32 cellular contexts compared by ENCODE assay signal in genomic region chr2:48430528-48430927, GRCh38.
"Had no signal": no experiment of that assay in that cellular context is flagged by ENCODE, and none has a peak within 500 bp of the region (broad histone marks: within the 10 kb centered on the region; RNA-seq: fewer than 3 reads in every experiment).

No MANE protein-coding gene starts in this region.

- H3K4me3 Mint-ChIP-seq: activated B cell treated with CpG ODN at 0.5 μM for 24 hours; activated CD4-positive, alpha-beta memory T cell treated with anti-CD3 and anti-CD28 coated beads for 36 hours; activated CD4-positive, alpha-beta T cell treated with anti-CD3 and anti-CD28 coated beads, Interleukin-2, amount 10 ng/mL, durations not matched to agents 24 days and 14 days; activated CD8-positive, alpha-beta T cell treated with anti-CD3 and anti-CD28 coated beads for 36 hours; activated naive CD4-positive, alpha-beta T cell treated with anti-CD3 and anti-CD28 coated beads for 36 hours; activated naive CD8-positive, alpha-beta T cell treated with anti-CD3 and anti-CD28 coated beads for 36 hours; activated T-cell treated with anti-CD3 and anti-CD28 coated beads, Interleukin-2, amount 50 U/mL, for 4 hours; activated T-helper 1 cell treated with anti-CD3 and anti-CD28 coated beads, Interleukin-12 subunit alpha, Interleukin-12 subunit beta, Interleukin-2, Interleukin-4 antibody, amounts not matched to agents 30 ng/mL and 10 ng/mL and 1 ng/mL, durations not matched to agents 14 hours and 24 hours and 36 hours; activated T-helper 17 cell treated with anti-CD3 and anti-CD28 coated beads, Interleukin-2, amount 50 U/mL, for 72 hours; T-helper 1 cell treated with Interleukin-12 subunit alpha and Interleukin-12 subunit beta and Interleukin-4 antibody, amounts not matched to agents 30 μg/mL and 1 μg/mL, for 36 hours; T-helper 2 cell treated with Interferon-gamma antibody and Interleukin-4, amounts not matched to agents 5 μg/mL and 100 μg/mL, for 36 hours had no signal

- H3K4me1 Mint-ChIP-seq: activated naive CD8-positive, alpha-beta T cell treated with anti-CD3 and anti-CD28 coated beads for 36 hours had no signal

- H3K27ac Mint-ChIP-seq: activated B cell treated with CpG ODN at 0.5 μM for 24 hours; activated CD4-positive, alpha-beta memory T cell treated with anti-CD3 and anti-CD28 coated beads for 36 hours; activated CD4-positive, alpha-beta T cell treated with anti-CD3 and anti-CD28 coated beads, Interleukin-2, amount 10 ng/mL, durations not matched to agents 24 days and 14 days; activated CD8-positive, alpha-beta T cell treated with anti-CD3 and anti-CD28 coated beads for 36 hours; activated naive CD4-positive, alpha-beta T cell treated with anti-CD3 and anti-CD28 coated beads for 36 hours; activated naive CD4-positive, alpha-beta T cell treated with anti-CD3 and anti-CD28 coated beads, Interleukin-2, amount 50 U/mL, for 72 hours; activated naive CD8-positive, alpha-beta T cell treated with anti-CD3 and anti-CD28 coated beads for 36 hours; activated T-helper 1 cell treated with anti-CD3 and anti-CD28 coated beads, Interleukin-12 subunit alpha, Interleukin-12 subunit beta, Interleukin-2, Interleukin-4 antibody, amounts not matched to agents 30 ng/mL and 10 ng/mL and 1 ng/mL, durations not matched to agents 14 hours and 24 hours and 36 hours; activated T-helper 17 cell treated with anti-CD3 and anti-CD28 coated beads, Interleukin-2, amount 50 U/mL, for 72 hours; T-helper 1 cell treated with Interleukin-12 subunit alpha and Interleukin-12 subunit beta and Interleukin-4 antibody, amounts not matched to agents 30 μg/mL and 1 μg/mL, for 36 hours; T-helper 2 cell treated with Interferon-gamma antibody and Interleukin-4, amounts not matched to agents 5 μg/mL and 100 μg/mL, for 36 hours had no signal

- H3K9me3 Mint-ChIP-seq: activated B cell treated with CpG ODN at 0.5 μM for 24 hours; activated CD4-positive, alpha-beta memory T cell treated with anti-CD3 and anti-CD28 coated beads for 36 hours; activated CD4-positive, alpha-beta T cell treated with anti-CD3 and anti-CD28 coated beads, Interleukin-2, amount 10 ng/mL, durations not matched to agents 24 days and 14 days; activated CD8-positive, alpha-beta T cell treated with anti-CD3 and anti-CD28 coated beads for 36 hours; activated naive CD4-positive, alpha-beta T cell treated with anti-CD3 and anti-CD28 coated beads for 36 hours; activated naive CD4-positive, alpha-beta T cell treated with anti-CD3 and anti-CD28 coated beads, Interleukin-2, amount 50 U/mL, for 72 hours; activated naive CD8-positive, alpha-beta T cell treated with anti-CD3 and anti-CD28 coated beads for 36 hours; activated T-cell treated with anti-CD3 and anti-CD28 coated beads, Interleukin-2, amount 50 U/mL, for 4 hours; activated T-helper 1 cell treated with anti-CD3 and anti-CD28 coated beads, Interleukin-12 subunit alpha, Interleukin-12 subunit beta, Interleukin-2, Interleukin-4 antibody, amounts not matched to agents 30 ng/mL and 10 ng/mL and 1 ng/mL, durations not matched to agents 14 hours and 24 hours and 36 hours; activated T-helper 17 cell treated with anti-CD3 and anti-CD28 coated beads, Interleukin-2, amount 50 U/mL, for 72 hours; T-helper 1 cell treated with Interleukin-12 subunit alpha and Interleukin-12 subunit beta and Interleukin-4 antibody, amounts not matched to agents 30 μg/mL and 1 μg/mL, for 36 hours; T-helper 2 cell treated with Interferon-gamma antibody and Interleukin-4, amounts not matched to agents 5 μg/mL and 100 μg/mL, for 36 hours had no signal

- H3K27me3 Mint-ChIP-seq: activated naive CD8-positive, alpha-beta T cell treated with anti-CD3 and anti-CD28 coated beads for 36 hours had no signal

- DNase-seq: activated B cell treated with CpG ODN at 0.5 μM for 24 hours; activated CD4-positive, alpha-beta memory T cell treated with anti-CD3 and anti-CD28 coated beads for 36 hours; activated CD4-positive, alpha-beta T cell treated with anti-CD3 and anti-CD28 coated beads for 4 hours; activated CD4-positive, alpha-beta T cell treated with anti-CD3 and anti-CD28 coated beads, Interleukin-2, amount 10 ng/mL, durations not matched to agents 24 days and 14 days; activated CD4-positive, alpha-beta T cell treated with anti-CD3 and anti-CD28 coated beads, Interleukin-2, amount 50 U/mL, for 1 hour; activated CD4-positive, alpha-beta T cell treated with anti-CD3 and anti-CD28 coated beads, Interleukin-2, amount 50 U/mL, for 4 hours; activated CD4-positive, CD25-positive, alpha-beta regulatory T cell treated with anti-CD3 and anti-CD28 coated beads, Interleukin-2, amount 50 U/mL, for 72 hours; activated CD8-positive, alpha-beta memory T cell treated with anti-CD3 and anti-CD28 coated beads, Interleukin-2, amount 50 U/mL, for 4 hours; activated CD8-positive, alpha-beta T cell treated with anti-CD3 and anti-CD28 coated beads for 36 hours; activated effector memory CD4-positive, alpha-beta T cell treated with anti-CD3 and anti-CD28 coated beads, Interleukin-2, amount 50 U/mL, for 16 hours; activated gamma-delta T cell treated with Interleukin-2 at 50 U/mL for 16 hours; activated naive CD4-positive, alpha-beta T cell; activated naive CD4-positive, alpha-beta T cell treated with anti-CD3 and anti-CD28 coated beads for 36 hours; activated naive CD4-positive, alpha-beta T cell treated with anti-CD3 and anti-CD28 coated beads, Interleukin-2, amount 50 U/mL, for 16 hours; activated naive CD8-positive, alpha-beta T cell treated with anti-CD3 and anti-CD28 coated beads for 36 hours; activated T-cell treated with anti-CD3 and anti-CD28 coated beads for 4 hours; activated T-cell treated with anti-CD3 and anti-CD28 coated beads, Interleukin-2, amount 50 U/mL, for 1 hour; activated T-cell treated with anti-CD3 and anti-CD28 coated beads, Interleukin-2, amount 50 U/mL, for 4 hours; adrenal gland; amniotic stem cell; aorta; body of pancreas; brain microvascular endothelial cell; central memory CD4-positive, alpha-beta T cell; T-helper 1 cell; T-helper 2 cell; T-helper 9 cell had no signal

- ATAC-seq: activated CD8-positive, alpha-beta T cell treated with anti-CD3 and anti-CD28 coated beads for 36 hours; activated naive CD4-positive, alpha-beta T cell treated with anti-CD3 and anti-CD28 coated beads, Interleukin-2, amount 50 U/mL, for 72 hours; activated T-cell treated with anti-CD3 and anti-CD28 coated beads, Interleukin-2, amount 50 U/mL, for 4 hours; activated T-helper 17 cell treated with anti-CD3 and anti-CD28 coated beads, Interleukin-2, amount 50 U/mL, for 72 hours; body of pancreas had no signal

- H3K36me3 Mint-ChIP-seq: activated CD4-positive, alpha-beta memory T cell treated with anti-CD3 and anti-CD28 coated beads for 36 hours; activated naive CD4-positive, alpha-beta T cell treated with anti-CD3 and anti-CD28 coated beads, Interleukin-2, amount 50 U/mL, for 72 hours; activated naive CD8-positive, alpha-beta T cell treated with anti-CD3 and anti-CD28 coated beads for 36 hours had no signal
